14 cellular contexts compared by ENCODE assay signal in genomic region chr13:98962901-98963594, GRCh38.
"Had no signal": no experiment of that assay in that cellular context is flagged by ENCODE, and none has a peak within 500 bp of the region (broad histone marks: within the 10 kb centered on the region; RNA-seq: fewer than 3 reads in every experiment).

No MANE protein-coding gene starts in this region.

- FAIRE-seq: colon had no signal

- H3K9me3 ChIP-seq: upper lobe of left lung had no signal

- H3K27me3 ChIP-seq: upper lobe of left lung had no signal

- H3K4me3 ChIP-seq: skin epidermis, upper lobe of left lung had no signal

- ATAC-seq: activated naive CD4-positive, alpha-beta T cell treated with anti-CD3 and anti-CD28 coated beads, Interleukin-2, amount 50 U/mL, for 72 hours; naive thymus-derived CD8-positive, alpha-beta T cell; stimulated activated naive CD8-positive, alpha-beta T cell treated with anti-CD3 and anti-CD28 coated beads, Interleukin-15, amount 100 ng/mL, for 72 hours; T-helper 17 cell had no signal

- H3K27ac ChIP-seq: WERI-Rb-1 had no signal

- DNase-seq: activated CD4-positive, alpha-beta T cell treated with anti-CD3 and anti-CD28 coated beads for 1 hour; activated CD4-positive, alpha-beta T cell treated with anti-CD3 and anti-CD28 coated beads, Interleukin-2, amount 50 U/mL, for 4 hours; activated gamma-delta T cell treated with Interleukin-2 at 50 U/mL for 16 hours; amygdala; central memory CD4-positive, alpha-beta T cell; mesendoderm; naive thymus-derived CD8-positive, alpha-beta T cell; stimulated activated naive CD8-positive, alpha-beta T cell treated with anti-CD3 and anti-CD28 coated beads, Interleukin-15, amount 100 ng/mL, for 72 hours; T-helper 17 cell; WERI-Rb-1 had no signal

- H3K36me3 ChIP-seq: upper lobe of left lung, WERI-Rb-1 had no signal
